In the genomic region with DNA sequence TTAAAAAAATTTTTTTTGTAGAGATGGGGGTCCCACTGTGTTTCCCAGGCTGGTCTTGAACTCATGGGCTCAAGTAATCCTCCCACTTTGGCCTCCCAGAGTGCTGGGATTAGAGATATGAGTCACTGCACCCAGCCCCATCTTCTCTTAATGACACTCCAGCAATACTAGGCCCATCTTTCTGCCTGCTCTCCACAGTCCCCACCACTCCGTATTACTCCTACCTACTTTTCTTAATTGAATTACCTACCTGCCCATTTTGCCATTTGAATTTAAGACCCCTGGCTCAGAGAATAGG, we compare ENCODE assay signal across 17 cellular contexts. TPM values are rescaled to one million over a fixed set of nuclear protein-coding genes. Genes with fewer than 3 reads are reported as not detected.
DNase-seq lines count a peak whose midpoint lies in the region; ATAC-seq, FAIRE-seq and TF ChIP-seq lines count a peak whose summit lies in the region.
"Had no signal": no experiment of that assay in that cellular context is flagged by ENCODE, and none has a peak within 500 bp of the region (broad histone marks: within the 10 kb centered on the region; RNA-seq: fewer than 3 reads in every experiment).

No MANE protein-coding gene starts in this region.

- H3K27ac Mint-ChIP-seq in CD4-positive, alpha-beta memory T cell = peak overlapping the region; percentile 99 to 100 (median 99)

- H3K27ac ChIP-seq in CD4-positive, alpha-beta memory T cell (ENCODE audit: low read depth, low read length) = peak overlapping the region; percentile 94
- H3K27ac ChIP-seq in GM12878 (ENCODE audit: control insufficient read depth, insufficient read depth) = peak overlapping the region; percentile 6; the same call in 1 of the 2 replicates
- H3K27ac ChIP-seq in psoas muscle = peak overlapping the region; percentile 99
- no peak overlapping the region for H3K27ac ChIP-seq in ascending aorta
- H3K27ac ChIP-seq: brain microvascular endothelial cell had no signal

- peaks cover 4 to 25% of the 10 kb centered on the region in 2 donors for H3K36me3 Mint-ChIP-seq in CD4-positive, alpha-beta memory T cell

- TF ChIP-seq POLR2A in GM12878 (IDR thresholded peaks at IDR 0.05; ENCODE audit: low read depth, low read length) = no peak

- no peak overlapping the region for H3K4me3 ChIP-seq in CD4-positive, alpha-beta memory T cell (ENCODE audit: low read length in 2 of 2)
- H3K4me3 ChIP-seq in Loucy (ENCODE audit: low read length, poor library complexity, severe bottlenecking) (peak overlapping the region; percentile 87), GM12878 (no peak overlapping the region), psoas muscle (no peak overlapping the region), ascending aorta (no peak overlapping the region)
- H3K4me3 ChIP-seq: prostate gland had no signal

- SMC1A ChIA-PET in GM12878 (lab: Charles Lee; ENCODE audit: uncharacterized antibody, unreplicated experiment) = interaction anchor here (0.7 to 21.1 kb wide), 21 partner anchors 8 to 244 kb away, joined by 3 to 805 read pairs (median 17); a partner anchor contains a TSS

- no peaks in the 10 kb centered on the region for H3K36me3 ChIP-seq in CD4-positive, alpha-beta memory T cell (ENCODE audit: insufficient read depth, low read length)
- H3K36me3 ChIP-seq in Loucy (ENCODE audit: insufficient read depth, low read length) (no peaks in the 10 kb centered on the region), GM12878 (ENCODE audit: control insufficient read depth in 2 of 2, insufficient read depth in 2 of 2, low read length in 1 of 2) (no peaks in the 10 kb centered on the region), psoas muscle (ENCODE audit: insufficient read depth in 1 of 2, low read depth in 1 of 2) (no peaks in the 10 kb centered on the region), ascending aorta (no peaks in the 10 kb centered on the region)
- H3K36me3 ChIP-seq: brain microvascular endothelial cell, prostate gland had no signal

- POLR2A ChIA-PET in CD4-positive, alpha-beta memory T cell (lab: Charles Lee; ENCODE audit: partially characterized antibody) = interaction anchor here (1.1 to 9.1 kb wide), 18 partner anchors 11 to 240 kb away, joined by 3 to 659 read pairs (median 26); a partner anchor contains a TSS
- POLR2A ChIA-PET in GM12878 (lab: Charles Lee) = interaction anchor here (0.8 to 13.2 kb wide), 9 partner anchors 11 to 219 kb away, joined by 3 to 405 read pairs (median 11); a partner anchor contains a TSS

- no peaks in the 10 kb centered on the region for H3K9me3 ChIP-seq in CD4-positive, alpha-beta memory T cell (ENCODE audit: control insufficient read depth in 1 of 2, low read length in 2 of 2)
- H3K9me3 ChIP-seq in Loucy (ENCODE audit: insufficient read depth, low read depth, low read length) (no peaks in the 10 kb centered on the region), GM12878 (replicated peaks; ENCODE audit: control insufficient read depth, insufficient read depth, low read length) (no peaks in the 10 kb centered on the region), psoas muscle (no peaks in the 10 kb centered on the region), ascending aorta (no peaks in the 10 kb centered on the region)
- H3K9me3 ChIP-seq: prostate gland had no signal

- H3K9me2 ChIP-seq in Loucy (replicated peaks; ENCODE audit: low read depth, low read length) = no peaks in the 10 kb centered on the region

- ATAC-seq in GM12878 (no peak), psoas muscle (no peak), GM18867 (IDR thresholded peaks at IDR 0.05; ENCODE audit: unreplicated experiment) (no peak)
- ATAC-seq: foreskin keratinocyte had no signal

- H3K4me3 Mint-ChIP-seq in CD4-positive, alpha-beta memory T cell = peak overlapping the region; percentile 7 to 97 (median 90)

- no peaks in the 10 kb centered on the region for H3K27me3 Mint-ChIP-seq in CD4-positive, alpha-beta memory T cell

- no TSS peak for BruUV-seq in GM12878 (replicated peaks; lab: Mats Ljungman, UMichigan)

- TF ChIP-seq EP300 in GM12878 (IDR thresholded peaks at IDR 0.05; ENCODE audit: borderline replicate concordance in 1 of 2, control insufficient read depth in 1 of 2, low read depth in 2 of 2, low read length in 2 of 2) = no peak

- H3K4me2 ChIP-seq in Loucy (ENCODE audit: low read depth, low read length, poor library complexity, severe bottlenecking) (peak overlapping the region; percentile 86), GM12878 (ENCODE audit: control insufficient read depth, insufficient read depth) (no peak overlapping the region)

- H3F3A ChIP-seq in Loucy (ENCODE audit: low read depth) = peaks cover 6% of the 10 kb centered on the region; the same call in 1 of the 2 replicates

- no peak for FAIRE-seq in GM12878 (lab: Jason Lieb, UNC)
- FAIRE-seq: GM18507, H1 had no signal

- no peak for TF ChIP-seq RAD21 in GM12878 (IDR thresholded peaks at IDR 0.05; ENCODE audit: insufficient read depth, low read depth, low read length)

- in situ Hi-C loops in GM12878 (cut with MboI) = loop anchor here (25.0 kb wide), 2 partner anchors 1484 to 1834 kb away; a partner anchor contains a TSS

- intact Hi-C loops in CD4-positive, alpha-beta memory T cell (cut with micrococcal nuclease) = no loop called here
- intact Hi-C loops in GM12878 (cut with micrococcal nuclease; ENCODE audit: unreplicated experiment) (no loop called here), psoas muscle (cut with DNase I) (no loop called here), ascending aorta (cut with DNase I) (no loop called here)

- peak overlapping the region; percentile 86; the same call in 1 of the 2 replicates for H2AFZ ChIP-seq in Loucy (ENCODE audit: low read length)
- peak overlapping the region; percentile 1; the same call in 1 of the 2 replicates for H2AFZ ChIP-seq in GM12878 (ENCODE audit: control insufficient read depth, low read depth, low read length)

- DNase-seq in CD4-positive, alpha-beta memory T cell = no peak
- no peak for DNase-seq in GM12878 (ENCODE audit: low read depth, low spot score)
- no peak for DNase-seq in psoas muscle
- DNase-seq in ascending aorta (ENCODE audit: low spot score in 2 of 2) = no peak
- DNase-seq in NCI-H146 (lab: John Stamatoyannopoulos, UW) = no peak
- no peak for DNase-seq in SIG-M5 treated with dmso at 0.1 percent for 504 hours (lab: John Stamatoyannopoulos, UW; ENCODE audit: unreplicated experiment)
- DNase-seq: brain microvascular endothelial cell; C1 segment of cervical spinal cord; effector CD4-positive, alpha-beta T cell; foreskin keratinocyte; GDM1; SHP77 treated with DMSO at 0.1 percent for 48 hours had no signal

- RAD21 ChIA-PET in GM12878 (lab: Charles Lee; ENCODE audit: unreplicated experiment) = interaction anchor here (1.1 to 16.5 kb wide), 17 partner anchors 9 to 334 kb away, joined by 3 to 605 read pairs (median 8); a partner anchor contains a TSS

- peaks cover 29% of the 10 kb centered on the region for H3K79me2 ChIP-seq in Loucy (ENCODE audit: insufficient read depth, low read length)
- peaks cover 30% of the 10 kb centered on the region for H3K79me2 ChIP-seq in GM12878 (ENCODE audit: control insufficient read depth, insufficient read depth, low read length)

- H3K9me3 Mint-ChIP-seq in CD4-positive, alpha-beta memory T cell = peaks cover 0 to 2% (median 0%) of the 10 kb centered on the region in 8 donors

- H4K20me1 ChIP-seq in Loucy (ENCODE audit: insufficient read depth, low read length, poor library complexity, severe bottlenecking) (peaks cover 18% of the 10 kb centered on the region), GM12878 (ENCODE audit: control insufficient read depth, insufficient read depth) (no peaks in the 10 kb centered on the region)

- peaks cover 41 to 62% (median 51%) of the 10 kb centered on the region in 4 donors for H3K4me1 Mint-ChIP-seq in CD4-positive, alpha-beta memory T cell

- no peaks in the 10 kb centered on the region for H3K27me3 ChIP-seq in CD4-positive, alpha-beta memory T cell (ENCODE audit: insufficient read depth, low read length)
- no peaks in the 10 kb centered on the region for H3K27me3 ChIP-seq in Loucy (ENCODE audit: insufficient read depth, low read length, poor library complexity, severe bottlenecking)
- no peaks in the 10 kb centered on the region for H3K27me3 ChIP-seq in GM12878 (replicated peaks in 1 of 2; ENCODE audit: control insufficient read depth in 2 of 2, insufficient read depth in 2 of 2, low read length in 1 of 2)
- H3K27me3 ChIP-seq in psoas muscle (ENCODE audit: insufficient read depth in 3 of 3, low read length in 2 of 3) = no peaks in the 10 kb centered on the region
- no peaks in the 10 kb centered on the region for H3K27me3 ChIP-seq in ascending aorta
- H3K27me3 ChIP-seq: brain microvascular endothelial cell, foreskin keratinocyte had no signal

- CTCF ChIA-PET in CD4-positive, alpha-beta memory T cell (lab: Charles Lee; ENCODE audit: partially characterized antibody) = interaction anchor here (0.7 to 25.8 kb wide), 17 partner anchors 15 to 232 kb away, joined by 3 to 934 read pairs (median 24); a partner anchor contains a TSS
- CTCF ChIA-PET in GM12878 (lab: Yijun Ruan, JAX) = interaction anchor here (1.5 to 39.6 kb wide), 18 partner anchors 4 to 216 kb away, joined by 5 to 1047 read pairs (median 15); a partner anchor contains a TSS

- H3K9ac ChIP-seq in Loucy (ENCODE audit: low read depth, low read length, poor library complexity, severe bottlenecking) (peak overlapping the region; percentile 80), GM12878 (ENCODE audit: control insufficient read depth, insufficient read depth, low read length) (peak overlapping the region; percentile 95; the same call in 1 of the 2 replicates)

- TF ChIP-seq CTCF in Loucy (conservative IDR thresholded peaks at IDR 0.05; ENCODE audit: low read length) (no peak), GM12878 (IDR thresholded peaks at IDR 0.05 in 2 of 3, conservative IDR thresholded peaks at IDR 0.05 in 1 of 3; ENCODE audit: control insufficient read depth in 2 of 3, extremely low read depth in 1 of 3, insufficient read depth in 1 of 3, low read depth in 3 of 3, low read length in 3 of 3) (no peak), psoas muscle (IDR thresholded peaks at IDR 0.05) (no peak), ascending aorta (IDR thresholded peaks at IDR 0.05) (no peak)

- WGBS in GM12878 (ENCODE audit: insufficient coverage, insufficient replicate concordance, low lambda C conversion rate, missing lambda C conversion rate) = 100% methylated on average over 1 of the region's 1 CpG
- 91 to 100% (median 94%) methylated on average over 1 of the region's 1 CpG for WGBS in psoas muscle, 3 donors

- peaks cover 53% of the 10 kb centered on the region for H3K4me1 ChIP-seq in CD4-positive, alpha-beta memory T cell (ENCODE audit: insufficient read depth, low read length)
- H3K4me1 ChIP-seq in Loucy (ENCODE audit: insufficient read depth, low read length, poor library complexity, severe bottlenecking) (peaks cover 40% of the 10 kb centered on the region), GM12878 (ENCODE audit: control insufficient read depth, insufficient read depth, low read length) (peaks cover 19% of the 10 kb centered on the region), psoas muscle (peaks cover 34% of the 10 kb centered on the region), ascending aorta (peaks cover 2 to 17% of the 10 kb centered on the region in 2 donors)

RNA-seq across cellular contexts. Expression of a gene that starts 2.0 kb away (rescaled TPM):
- 10 to 100 TPM; 87.1 to 87.4 TPM for total RNA-seq in CD4-positive, alpha-beta memory T cell
- polyA plus RNA-seq in CD4-positive, alpha-beta memory T cell = 10 to 100 TPM; 27.7 to 43.8 TPM
- total RNA-seq in GM12878 (2013; cell fraction: nucleolus; rRNA removed) = 113 and 116 TPM in 2 replicates
- total RNA-seq in GM12878 (2014; rRNA removed) = 21.6 and 24.0 TPM in 2 replicates
- total RNA-seq in GM12878 (2014; rRNA removed; fragmentation: Illumina TruSeq; extraction: Trizol) = 24.9 and 26.0 TPM in 2 replicates
- 55.9 and 57.7 TPM in 2 replicates for total RNA-seq in GM12878 (2021)
- polyA plus RNA-seq in GM12878 (2011; ENCODE audit: low read depth) = 36.6 TPM
- polyA plus RNA-seq in GM12878 (2011; rRNA removed) = 36.3 and 39.3 TPM in 2 replicates
- polyA plus RNA-seq in GM12878 (2011; cell fraction: cytosol; rRNA removed) = 40.8 and 42.5 TPM in 2 replicates
- 68.6 and 72.6 TPM in 2 replicates for polyA plus RNA-seq in GM12878 (2011; cell fraction: nucleus; rRNA removed)
- 45.2 and 48.9 TPM in 2 replicates for polyA plus RNA-seq in GM12878 (2012)
- polyA plus RNA-seq in GM12878 (2014; fragmentation: Illumina TruSeq; extraction: Trizol) = 29.1 and 37.0 TPM in 2 replicates
- 1 to 10 TPM; 8.6 to 9.9 TPM for polyA plus RNA-seq in GM12878 (2014; fragmentation: Nextera tagmentation; extraction: Ambion mirVana)
- polyA plus RNA-seq in GM12878 (2014; rRNA removed) = 26.7 and 31.0 TPM in 2 replicates
- polyA plus RNA-seq in GM12878 (2016; fragmentation: Nextera tagmentation; extraction: Ambion mirVana) = 10 to 100 TPM; 31.8 to 36.8 TPM
- 143 and 245 TPM in 2 replicates for polyA minus RNA-seq in GM12878 (2011; rRNA and poly(A)+ RNA removed)
- polyA minus RNA-seq in GM12878 (2011; cell fraction: cytosol; rRNA and poly(A)+ RNA removed) = 25.1 and 38.3 TPM in 2 replicates
- polyA minus RNA-seq in GM12878 (2011; cell fraction: nucleus; rRNA and poly(A)+ RNA removed) = 42.4 and 62.3 TPM in 2 replicates
- 100 to 1,000 TPM in 3 of 4 donors, 10 to 100 TPM in 1; 97.5 to 147 (median 112) TPM for total RNA-seq in psoas muscle
- polyA plus RNA-seq in psoas muscle = 100 to 1,000 TPM in 1 of 3 donors, 10 to 100 TPM in 2; 52.1 to 133 (median 66.4) TPM
- 48.1 TPM for total RNA-seq in ascending aorta

RNA-seq across cellular contexts. Expression of a gene that starts 12.7 kb away (rescaled TPM):
- total RNA-seq in CD4-positive, alpha-beta memory T cell = 100 to 1,000 TPM in 1 of 2 experiments, 10 to 100 TPM in 1; 99.4 to 103 TPM
- polyA plus RNA-seq in CD4-positive, alpha-beta memory T cell = 100 to 1,000 TPM; 124 to 228 TPM
- total RNA-seq in GM12878 (2013; cell fraction: nucleolus; rRNA removed) = 35.7 and 37.8 TPM in 2 replicates
- total RNA-seq in GM12878 (2014; rRNA removed) (56.2 and 64.7 TPM in 2 replicates), GM12878 (2014; rRNA removed; fragmentation: Illumina TruSeq; extraction: Trizol) (47.7 and 48.8 TPM in 2 replicates), GM12878 (2021) (128 and 137 TPM in 2 replicates), psoas muscle (10 to 100 TPM; 22.4 to 40.9 (median 37.6) TPM), ascending aorta (60.7 TPM)
- polyA plus RNA-seq in GM12878 (2011; ENCODE audit: low read depth) = 51.6 TPM
- polyA plus RNA-seq in GM12878 (2011; rRNA removed) (45.0 and 121 TPM in 2 replicates), GM12878 (2014; fragmentation: Illumina TruSeq; extraction: Trizol) (51.4 and 98.2 TPM in 2 replicates), GM12878 (2014; fragmentation: Nextera tagmentation; extraction: Ambion mirVana) (10 to 100 TPM; 16.0 to 42.0 TPM), GM12878 (2014; rRNA removed) (172 and 192 TPM in 2 replicates), GM12878 (2016; fragmentation: Nextera tagmentation; extraction: Ambion mirVana) (100 to 1,000 TPM in 1 of 2 experiments, 10 to 100 TPM in 1; 91.4 to 109 TPM), psoas muscle (10 to 100 TPM; 44.5 to 80.1 (median 51.3) TPM)
- polyA plus RNA-seq in GM12878 (2011; cell fraction: cytosol; rRNA removed) = 237 and 296 TPM in 2 replicates
- 108 and 111 TPM in 2 replicates for polyA plus RNA-seq in GM12878 (2011; cell fraction: nucleus; rRNA removed)
- polyA plus RNA-seq in GM12878 (2012) = 103 and 132 TPM in 2 replicates
- 171 and 213 TPM in 2 replicates for polyA minus RNA-seq in GM12878 (2011; rRNA and poly(A)+ RNA removed)
- 95.8 and 106 TPM in 2 replicates for polyA minus RNA-seq in GM12878 (2011; cell fraction: cytosol; rRNA and poly(A)+ RNA removed)
- 45.0 and 71.6 TPM in 2 replicates for polyA minus RNA-seq in GM12878 (2011; cell fraction: nucleus; rRNA and poly(A)+ RNA removed)

RNA-seq across cellular contexts. Expression of a gene that starts 45.1 kb away (rescaled TPM):
- 10 to 100 TPM; 18.4 to 20.7 TPM for total RNA-seq in CD4-positive, alpha-beta memory T cell
- 10 to 100 TPM; 16.2 to 18.6 TPM for polyA plus RNA-seq in CD4-positive, alpha-beta memory T cell
- 33.0 and 36.2 TPM in 2 replicates for total RNA-seq in GM12878 (2013; cell fraction: nucleolus; rRNA removed)
- total RNA-seq in GM12878 (2014; rRNA removed) (23.3 and 24.9 TPM in 2 replicates), GM12878 (2014; rRNA removed; fragmentation: Illumina TruSeq; extraction: Trizol) (12.3 and 13.1 TPM in 2 replicates), GM12878 (2021) (26.4 and 27.7 TPM in 2 replicates), psoas muscle (10 to 100 TPM in 1 of 4 donors, 1 to 10 TPM in 3; 4.5 to 14.5 (median 7.7) TPM), ascending aorta (7.1 TPM)
- polyA plus RNA-seq in GM12878 (2011; ENCODE audit: low read depth) = 21.2 TPM
- polyA plus RNA-seq in GM12878 (2011; rRNA removed) (16.6 and 34.5 TPM in 2 replicates), GM12878 (2014; fragmentation: Illumina TruSeq; extraction: Trizol) (25.0 and 30.5 TPM in 2 replicates), GM12878 (2014; fragmentation: Nextera tagmentation; extraction: Ambion mirVana) (10 to 100 TPM; 25.4 to 37.4 TPM), GM12878 (2014; rRNA removed) (35.6 and 36.2 TPM in 2 replicates), GM12878 (2016; fragmentation: Nextera tagmentation; extraction: Ambion mirVana) (10 to 100 TPM; 33.4 to 37.2 TPM), psoas muscle (10 to 100 TPM in 1 of 3 donors, 1 to 10 TPM in 2; 6.0 to 12.5 (median 6.0) TPM)
- 39.5 and 49.8 TPM in 2 replicates for polyA plus RNA-seq in GM12878 (2011; cell fraction: cytosol; rRNA removed)
- 66.3 and 87.2 TPM in 2 replicates for polyA plus RNA-seq in GM12878 (2011; cell fraction: nucleus; rRNA removed)
- 32.0 and 34.8 TPM in 2 replicates for polyA plus RNA-seq in GM12878 (2012)
- polyA minus RNA-seq in GM12878 (2011; rRNA and poly(A)+ RNA removed) = 43.8 and 54.2 TPM in 2 replicates
- polyA minus RNA-seq in GM12878 (2011; cell fraction: cytosol; rRNA and poly(A)+ RNA removed) = 13.0 and 13.3 TPM in 2 replicates
- polyA minus RNA-seq in GM12878 (2011; cell fraction: nucleus; rRNA and poly(A)+ RNA removed) = 11.4 and 12.9 TPM in 2 replicates

RNA-seq across cellular contexts. Expression of a gene that starts 56.1 kb away (rescaled TPM):
- total RNA-seq in CD4-positive, alpha-beta memory T cell = 100 to 1,000 TPM; 109 to 112 TPM
- 10 to 100 TPM; 31.9 to 51.8 TPM for polyA plus RNA-seq in CD4-positive, alpha-beta memory T cell
- total RNA-seq in GM12878 (2013; cell fraction: nucleolus; rRNA removed) = 266 and 283 TPM in 2 replicates
- total RNA-seq in GM12878 (2014; rRNA removed) = 108 and 115 TPM in 2 replicates
- 87.2 and 87.4 TPM in 2 replicates for total RNA-seq in GM12878 (2014; rRNA removed; fragmentation: Illumina TruSeq; extraction: Trizol)
- total RNA-seq in GM12878 (2021) = 69.1 and 74.8 TPM in 2 replicates
- 31.5 TPM for polyA plus RNA-seq in GM12878 (2011; ENCODE audit: low read depth)
- polyA plus RNA-seq in GM12878 (2011; rRNA removed) = 60.6 and 88.1 TPM in 2 replicates
- polyA plus RNA-seq in GM12878 (2011; cell fraction: cytosol; rRNA removed) = 134 and 136 TPM in 2 replicates
- polyA plus RNA-seq in GM12878 (2011; cell fraction: nucleus; rRNA removed) = 134 and 159 TPM in 2 replicates
- polyA plus RNA-seq in GM12878 (2012) = 34.0 and 39.3 TPM in 2 replicates
- polyA plus RNA-seq in GM12878 (2014; fragmentation: Illumina TruSeq; extraction: Trizol) = 72.0 and 96.6 TPM in 2 replicates
- 10 to 100 TPM; 21.7 to 23.7 TPM for polyA plus RNA-seq in GM12878 (2014; fragmentation: Nextera tagmentation; extraction: Ambion mirVana)
- 75.7 and 82.9 TPM in 2 replicates for polyA plus RNA-seq in GM12878 (2014; rRNA removed)
- 10 to 100 TPM; 47.8 to 56.0 TPM for polyA plus RNA-seq in GM12878 (2016; fragmentation: Nextera tagmentation; extraction: Ambion mirVana)
- 237 and 286 TPM in 2 replicates for polyA minus RNA-seq in GM12878 (2011; rRNA and poly(A)+ RNA removed)
- 82.7 and 83.8 TPM in 2 replicates for polyA minus RNA-seq in GM12878 (2011; cell fraction: cytosol; rRNA and poly(A)+ RNA removed)
- polyA minus RNA-seq in GM12878 (2011; cell fraction: nucleus; rRNA and poly(A)+ RNA removed) = 64.2 and 108 TPM in 2 replicates
- total RNA-seq in psoas muscle = 10 to 100 TPM; 45.3 to 85.1 (median 72.3) TPM
- polyA plus RNA-seq in psoas muscle = 10 to 100 TPM; 25.9 to 59.3 (median 37.0) TPM
- 36.3 TPM for total RNA-seq in ascending aorta

Comparison
In these comparisons a context has a peak if more than half of its experiments do, and no peak if none do; other contexts are left out.
1. H3K27ac ChIP-seq: peak in CD4-positive, alpha-beta memory T cell (single experiment), GM12878 (single experiment) and psoas muscle (single experiment); none in ascending aorta (0 of 2).